In genomic region chr16:2874584-2875362, GRCh38 we compare ENCODE assay signal across 8 cellular contexts. TPM values are rescaled to one million over a fixed set of nuclear protein-coding genes. Genes with fewer than 3 reads are reported as not detected.
DNase-seq lines count a peak whose midpoint lies in the region; ATAC-seq, FAIRE-seq and TF ChIP-seq lines count a peak whose summit lies in the region.

No MANE protein-coding gene starts in this region.

- H3F3A ChIP-seq in OCI-LY1 (ENCODE audit: insufficient read depth, low read length) = no peaks in the 10 kb centered on the region

- DNase-seq in HT1080 (ENCODE audit: low read depth) (peak; percentile 80), erythroblast (lab: John Stamatoyannopoulos, UW) (peak; percentile 86 to 92), naive B cell (peak; percentile 63)
- DNase-seq in activated CD8-positive, alpha-beta memory T cell treated with anti-CD3 and anti-CD28 coated beads, Interleukin-2, amount 50 U/mL, for 4 hours = peak; percentile 67
- DNase-seq in stimulated activated naive CD4-positive, alpha-beta T cell (lab: John Stamatoyannopoulos, UW) = peak; percentile 25 to 56 (median 50)

- peaks cover 3% of the 10 kb centered on the region for H3K9me3 ChIP-seq in OCI-LY1 (ENCODE audit: low read length)

- peaks cover 0 to under 1% (median 0%) of the 10 kb centered on the region in 7 donors for H3K9me3 Mint-ChIP-seq in naive B cell

- no peaks in the 10 kb centered on the region for H3K36me3 ChIP-seq in OCI-LY1 (ENCODE audit: insufficient read depth, low read length)

- no peaks in the 10 kb centered on the region for H3K79me2 ChIP-seq in OCI-LY1 (ENCODE audit: insufficient read depth, low read length)

- H4K20me1 ChIP-seq in OCI-LY1 (ENCODE audit: insufficient read depth, low read length) = no peaks in the 10 kb centered on the region

- peaks cover 0 to 6% (median 0%) of the 10 kb centered on the region in 3 donors for H3K4me1 Mint-ChIP-seq in naive B cell

- H3K4me3 ChIP-seq in OCI-LY1 (ENCODE audit: low read depth, low read length, poor library complexity, severe bottlenecking) = no peak overlapping the region

- no peak overlapping the region for H2AFZ ChIP-seq in OCI-LY1 (ENCODE audit: low read length)

- TF ChIP-seq CTCF in OCI-LY1 (IDR thresholded peaks at IDR 0.05; ENCODE audit: low read length) = peak; percentile 90

- peak overlapping the region in 2 of 8 donors; percentile 35 to 69 for H3K4me3 Mint-ChIP-seq in naive B cell

- H3K27ac ChIP-seq in OCI-LY1 (ENCODE audit: low read depth, low read length, poor library complexity, severe bottlenecking) = no peak overlapping the region

- no peaks in the 10 kb centered on the region for H3K27me3 ChIP-seq in OCI-LY1 (ENCODE audit: insufficient read depth, low read length)

- peak; percentile 86 for FAIRE-seq in A204.1 (lab: Jason Lieb, UNC)

- H3K27me3 Mint-ChIP-seq in naive B cell = peaks cover 0 to 19% (median 8%) of the 10 kb centered on the region in 3 donors

- H3K9me2 ChIP-seq in OCI-LY1 (ENCODE audit: low read depth, low read length) = no peaks in the 10 kb centered on the region

- no peak overlapping the region for H3K4me2 ChIP-seq in OCI-LY1 (ENCODE audit: low read length)

- no peak overlapping the region for H3K9ac ChIP-seq in OCI-LY1 (ENCODE audit: low read length)

- peaks cover 4% of the 10 kb centered on the region for H3K4me1 ChIP-seq in OCI-LY1 (ENCODE audit: insufficient read depth, low read length, severe bottlenecking)

- peak overlapping the region in 1 of 6 donors; percentile 47 for H3K27ac Mint-ChIP-seq in naive B cell

- ATAC-seq in GM18502 (IDR thresholded peaks at IDR 0.05; ENCODE audit: poor library complexity, unreplicated experiment) (peak; percentile 65), naive B cell (ENCODE audit: low read depth in 2 of 2) (peak; percentile 98 to 99)

- TF ChIP-seq POLR2A in erythroblast (IDR thresholded peaks at IDR 0.05; ENCODE audit: low read length) = no peak

- H3K36me3 Mint-ChIP-seq in naive B cell = no peaks in the 10 kb centered on the region

RNA-seq across cellular contexts. Expression of gene FLYWCH2, which starts 8.2 kb away (rescaled TPM):
- total RNA-seq in HT1080 (2014; rRNA removed; shearing (Covaris generic)) = 33.2 and 34.5 TPM in 2 replicates
- 36.5 and 37.2 TPM in 2 replicates for polyA plus RNA-seq in HT1080 (2015; cell fraction: cytosol; rRNA removed)
- polyA plus RNA-seq in HT1080 (2015; cell fraction: nucleus; rRNA removed) = 16.8 and 17.2 TPM in 2 replicates
- 10 to 100 TPM; 15.6 to 22.6 (median 18.9) TPM for polyA plus RNA-seq in naive B cell (ENCODE audit: low read depth in 6 of 6)

RNA-seq across cellular contexts. Expression of gene PRSS22, which starts 16.8 kb away (rescaled TPM):
- total RNA-seq in HT1080 (2014; rRNA removed; shearing (Covaris generic)) = not detected in 2 replicates
- polyA plus RNA-seq in HT1080 (2015; cell fraction: cytosol; rRNA removed) = not detected in 2 replicates
- polyA plus RNA-seq in HT1080 (2015; cell fraction: nucleus; rRNA removed) = not detected in 2 replicates
- polyA plus RNA-seq in naive B cell (ENCODE audit: low read depth in 6 of 6) = not detected

RNA-seq across cellular contexts. Expression of gene FLYWCH1, which starts 37.0 kb away (rescaled TPM):
- total RNA-seq in HT1080 (2014; rRNA removed; shearing (Covaris generic)) = 21.0 and 25.8 TPM in 2 replicates
- polyA plus RNA-seq in HT1080 (2015; cell fraction: cytosol; rRNA removed) = 23.0 and 29.1 TPM in 2 replicates
- polyA plus RNA-seq in HT1080 (2015; cell fraction: nucleus; rRNA removed) = 117 and 143 TPM in 2 replicates
- 10 to 100 TPM in 3 of 6 donors, 1 to 10 TPM in 3; 6.3 to 13.4 (median 9.5) TPM for polyA plus RNA-seq in naive B cell (ENCODE audit: low read depth in 6 of 6)

RNA-seq across cellular contexts. Expression of gene ZG16B, which starts 44.7 kb away (rescaled TPM):
- total RNA-seq in HT1080 (2014; rRNA removed; shearing (Covaris generic)) = 0.20 and 0.47 TPM in 2 replicates
- polyA plus RNA-seq in HT1080 (2015; cell fraction: cytosol; rRNA removed) = 0.25 TPM in 1 of 2 replicates, not detected in the other
- 0.19 and 0.48 TPM in 2 replicates for polyA plus RNA-seq in HT1080 (2015; cell fraction: nucleus; rRNA removed)
- not detected for polyA plus RNA-seq in naive B cell (ENCODE audit: low read depth in 6 of 6)

RNA-seq across cellular contexts. Expression of gene PRSS21, which starts 57.7 kb away (rescaled TPM):
- total RNA-seq in HT1080 (2014; rRNA removed; shearing (Covaris generic)) = not detected in 2 replicates
- polyA plus RNA-seq in HT1080 (2015; cell fraction: cytosol; rRNA removed) = not detected in 2 replicates
- not detected in 2 replicates for polyA plus RNA-seq in HT1080 (2015; cell fraction: nucleus; rRNA removed)
- 1 to 10 TPM in 4 of 6 donors, under 1 TPM in 1, not detected in 1; 0.51 to 4.4 (median 1.9) TPM for polyA plus RNA-seq in naive B cell (ENCODE audit: low read depth in 6 of 6)
